20 cellular contexts compared by ENCODE assay signal in genomic region chr14:71415404-71415690, GRCh38.
A peak's percentile ranks its signal among the peaks of the same experiment; 100 is the strongest.
DNase-seq lines count a peak whose midpoint lies in the region; FAIRE-seq and TF ChIP-seq lines count a peak whose summit lies in the region.
"Had no signal": no experiment of that assay in that cellular context is flagged by ENCODE, and none has a peak within 500 bp of the region (broad histone marks: within the 10 kb centered on the region; RNA-seq: fewer than 3 reads in every experiment).

No MANE protein-coding gene starts in this region.

- TF ChIP-seq CTCF in AG04449 (IDR thresholded peaks at IDR 0.05; ENCODE audit: insufficient read depth, low read length, missing control alignments) (no peak), chondrocyte (IDR thresholded peaks at IDR 0.05) (no peak)

- POLR2A ChIA-PET in AG04449 (lab: Yijun Ruan, JAX), result interaction anchor here (0.6 kb wide), 1 partner anchor 171 kb away, joined by 3 read pairs; no protein-coding TSS in a partner anchor

- peak overlapping the region; percentile 83 for H3K27ac Mint-ChIP-seq in chondrocyte (ENCODE audit: unreplicated experiment)
- H3K27ac Mint-ChIP-seq in activated T-helper 1 cell treated with anti-CD3 and anti-CD28 coated beads, Interleukin-12 subunit alpha, Interleukin-12 subunit beta, Interleukin-2, Interleukin-4 antibody, amounts not matched to agents 30 ng/mL and 10 ng/mL and 1 ng/mL, durations not matched to agents 14 hours and 24 hours and 36 hours, result no peak overlapping the region
- H3K27ac Mint-ChIP-seq: activated CD8-positive, alpha-beta memory T cell treated with anti-CD3 and anti-CD28 coated beads, Interleukin-2, amount 10 ng/mL, durations not matched to agents 7 days and 5 days; CD8-positive, alpha-beta memory T cell; stimulated activated naive CD8-positive, alpha-beta T cell treated with anti-CD3 and anti-CD28 coated beads, Interleukin-15, amount 100 ng/mL, for 72 hours had no signal

- no peak for FAIRE-seq in HTR-8/SVneo (lab: Jason Lieb, UNC)
- FAIRE-seq: A549, GM19239, urothelium cell line had no signal

- H3K4me1 Mint-ChIP-seq in chondrocyte (ENCODE audit: low read depth), result peaks cover 56% of the 10 kb centered on the region
- H3K4me1 Mint-ChIP-seq in activated T-helper 1 cell treated with anti-CD3 and anti-CD28 coated beads, Interleukin-12 subunit alpha, Interleukin-12 subunit beta, Interleukin-2, Interleukin-4 antibody, amounts not matched to agents 30 ng/mL and 10 ng/mL and 1 ng/mL, durations not matched to agents 14 hours and 24 hours and 36 hours (ENCODE audit: low read depth), result peaks cover 35% of the 10 kb centered on the region

- H3K36me3 Mint-ChIP-seq in chondrocyte (ENCODE audit: low read depth), result peaks cover 3% of the 10 kb centered on the region
- peaks cover 24% of the 10 kb centered on the region for H3K36me3 Mint-ChIP-seq in activated T-helper 1 cell treated with anti-CD3 and anti-CD28 coated beads, Interleukin-12 subunit alpha, Interleukin-12 subunit beta, Interleukin-2, Interleukin-4 antibody, amounts not matched to agents 30 ng/mL and 10 ng/mL and 1 ng/mL, durations not matched to agents 14 hours and 24 hours and 36 hours (ENCODE audit: low read depth)

- CTCF ChIA-PET in AG04449 (lab: Yijun Ruan, JAX), result interaction anchor here (1.0 to 1.5 kb wide), 4 partner anchors 8 to 277 kb away, joined by 3 to 6 read pairs (median 4); no protein-coding TSS in a partner anchor

- DNase-seq in AG04449 (ENCODE audit: low read depth, low spot score) (peak; percentile 59), HTR-8/SVneo (ENCODE audit: insufficient read length, low spot score) (peak; percentile 51), chondrocyte (ENCODE audit: low spot score) (no peak), iris pigment epithelial cell (ENCODE audit: low read depth) (peak; percentile 90), RPMI8226 (no peak), hypothalamus (lab: John Stamatoyannopoulos, UW) (no peak), NCI-H1436 treated with DMSO at 0.1 percent for 48 hours (lab: John Stamatoyannopoulos, UW) (no peak)
- no peak for DNase-seq in activated T-helper 1 cell treated with anti-CD3 and anti-CD28 coated beads, Interleukin-12 subunit alpha, Interleukin-12 subunit beta, Interleukin-2, Interleukin-4 antibody, amounts not matched to agents 30 ng/mL and 10 ng/mL and 1 ng/mL, durations not matched to agents 14 hours and 24 hours and 36 hours (ENCODE audit: low spot score)
- DNase-seq: activated CD4-positive, CD25-positive, alpha-beta regulatory T cell treated with anti-CD3 and anti-CD28 coated beads, Interleukin-2, amount 50 U/mL, for 72 hours; activated CD8-positive, alpha-beta memory T cell treated with anti-CD3 and anti-CD28 coated beads, Interleukin-2, amount 10 ng/mL, durations not matched to agents 7 days and 5 days; activated effector memory CD4-positive, alpha-beta T cell treated with Interleukin-2 at 50 U/mL for 16 hours; amygdala; CD8-positive, alpha-beta memory T cell; DMS79; NCI-H187; NCI-H510A treated with DMSO at 0.1 percent for 48 hours; stimulated activated naive CD8-positive, alpha-beta T cell treated with anti-CD3 and anti-CD28 coated beads, Interleukin-15, amount 100 ng/mL, for 72 hours had no signal

- peaks cover 3% of the 10 kb centered on the region for H3K9me3 Mint-ChIP-seq in chondrocyte (ENCODE audit: low read depth)
- H3K9me3 Mint-ChIP-seq in activated T-helper 1 cell treated with anti-CD3 and anti-CD28 coated beads, Interleukin-12 subunit alpha, Interleukin-12 subunit beta, Interleukin-2, Interleukin-4 antibody, amounts not matched to agents 30 ng/mL and 10 ng/mL and 1 ng/mL, durations not matched to agents 14 hours and 24 hours and 36 hours, result no peaks in the 10 kb centered on the region
- H3K9me3 Mint-ChIP-seq: CD8-positive, alpha-beta memory T cell had no signal

- intact Hi-C loops in activated T-helper 1 cell treated with anti-CD3 and anti-CD28 coated beads, Interleukin-12 subunit alpha, Interleukin-12 subunit beta, Interleukin-2, Interleukin-4 antibody, amounts not matched to agents 30 ng/mL and 10 ng/mL and 1 ng/mL, durations not matched to agents 14 hours and 24 hours and 36 hours (cut with micrococcal nuclease), result no loop called here

- no peak overlapping the region for H3K4me3 ChIP-seq in AG04449 (ENCODE audit: low read depth, low read length)
- H3K4me3 ChIP-seq: A549 had no signal

- no peaks in the 10 kb centered on the region for H3K27me3 Mint-ChIP-seq in chondrocyte (ENCODE audit: low read depth)
- no peaks in the 10 kb centered on the region for H3K27me3 Mint-ChIP-seq in activated T-helper 1 cell treated with anti-CD3 and anti-CD28 coated beads, Interleukin-12 subunit alpha, Interleukin-12 subunit beta, Interleukin-2, Interleukin-4 antibody, amounts not matched to agents 30 ng/mL and 10 ng/mL and 1 ng/mL, durations not matched to agents 14 hours and 24 hours and 36 hours (ENCODE audit: insufficient read depth)
- H3K27me3 Mint-ChIP-seq: activated CD8-positive, alpha-beta memory T cell treated with anti-CD3 and anti-CD28 coated beads, Interleukin-2, amount 10 ng/mL, durations not matched to agents 7 days and 5 days; CD8-positive, alpha-beta memory T cell; stimulated activated naive CD8-positive, alpha-beta T cell treated with anti-CD3 and anti-CD28 coated beads, Interleukin-15, amount 100 ng/mL, for 72 hours had no signal

- peak overlapping the region; percentile 6 for H3K4me3 Mint-ChIP-seq in chondrocyte (ENCODE audit: unreplicated experiment)
- no peak overlapping the region for H3K4me3 Mint-ChIP-seq in activated T-helper 1 cell treated with anti-CD3 and anti-CD28 coated beads, Interleukin-12 subunit alpha, Interleukin-12 subunit beta, Interleukin-2, Interleukin-4 antibody, amounts not matched to agents 30 ng/mL and 10 ng/mL and 1 ng/mL, durations not matched to agents 14 hours and 24 hours and 36 hours
- H3K4me3 Mint-ChIP-seq: activated CD8-positive, alpha-beta memory T cell treated with anti-CD3 and anti-CD28 coated beads, Interleukin-2, amount 10 ng/mL, durations not matched to agents 7 days and 5 days; CD8-positive, alpha-beta memory T cell; stimulated activated naive CD8-positive, alpha-beta T cell treated with anti-CD3 and anti-CD28 coated beads, Interleukin-15, amount 100 ng/mL, for 72 hours had no signal

Comparison
In these comparisons a context has a peak if more than half of its experiments do, and no peak if none do; other contexts are left out.
1. DNase-seq: peak in AG04449 (single experiment), HTR-8/SVneo (single experiment) and iris pigment epithelial cell (single experiment); none in chondrocyte (single experiment), RPMI8226 (single experiment), hypothalamus (0 of 51), NCI-H1436 treated with DMSO at 0.1 percent for 48 hours (single experiment) and activated T-helper 1 cell treated with anti-CD3 and anti-CD28 coated beads, Interleukin-12 subunit alpha, Interleukin-12 subunit beta, Interleukin-2, Interleukin-4 antibody, amounts not matched to agents 30 ng/mL and 10 ng/mL and 1 ng/mL, durations not matched to agents 14 hours and 24 hours and 36 hours (single experiment).